In genomic region chr19:13849277-13849676, GRCh38 we compare ENCODE assay signal across 13 cellular contexts. TPM values are rescaled to one million over a fixed set of nuclear protein-coding genes. Genes with fewer than 3 reads are reported as not detected.
DNase-seq lines count a peak whose midpoint lies in the region; ATAC-seq and TF ChIP-seq lines count a peak whose summit lies in the region.
"Had no signal": no experiment of that assay in that cellular context is flagged by ENCODE, and none has a peak within 500 bp of the region (broad histone marks: within the 10 kb centered on the region; RNA-seq: fewer than 3 reads in every experiment).

No MANE protein-coding gene starts in this region.

- H3K27ac Mint-ChIP-seq in T-helper 17 cell = peak overlapping the region; percentile 100

- intact Hi-C loops in left lung (cut with DNase I) = no loop called here

- H3K27me3 Mint-ChIP-seq in T-helper 17 cell = no peaks in the 10 kb centered on the region

- no peaks in the 10 kb centered on the region for H3K36me3 ChIP-seq in left lung
- H3K36me3 ChIP-seq in skeletal muscle tissue (ENCODE audit: control insufficient read depth in 3 of 3, insufficient read depth in 3 of 3, low read length in 3 of 3) = no peaks in the 10 kb centered on the region

- peak; percentile 13 for DNase-seq in Daoy (ENCODE audit: low read depth)
- no peak for DNase-seq in T-helper 17 cell
- DNase-seq in left lung = no peak
- DNase-seq in DMS 273 treated with DMSO at 0.1 percent for 48 hours (lab: John Stamatoyannopoulos, UW) = no peak
- no peak for DNase-seq in NCI-H446 (lab: John Stamatoyannopoulos, UW)
- DNase-seq in NCI-H1105 (lab: John Stamatoyannopoulos, UW) = no peak
- DNase-seq in NCI-H187 treated with DMSO at 0.1 percent for 48 hours (lab: John Stamatoyannopoulos, UW) = no peak
- DNase-seq: activated naive CD4-positive, alpha-beta T cell treated with anti-CD3 and anti-CD28 coated beads for 36 hours; erythroblast; GDM1; KG1 had no signal

- no peak for TF ChIP-seq CTCF in left lung (IDR thresholded peaks at IDR 0.05)

- H3K36me3 Mint-ChIP-seq in T-helper 17 cell (ENCODE audit: low read depth) = peaks cover 2% of the 10 kb centered on the region

- ATAC-seq in T-helper 17 cell = no peak
- no peak for ATAC-seq in left lung

- H3K4me3 Mint-ChIP-seq in T-helper 17 cell = peak overlapping the region; percentile 91

- H3K27me3 ChIP-seq in left lung (no peaks in the 10 kb centered on the region), skeletal muscle tissue (ENCODE audit: control insufficient read depth in 3 of 3, insufficient read depth in 3 of 3, low read length in 3 of 3) (no peaks in the 10 kb centered on the region)

- H3K4me1 Mint-ChIP-seq in T-helper 17 cell = peaks cover 27% of the 10 kb centered on the region

- H3K4me1 ChIP-seq in left lung (peaks cover 25 to 86% of the 10 kb centered on the region in 2 donors), skeletal muscle tissue (ENCODE audit: control insufficient read depth in 3 of 3, insufficient read depth in 3 of 3, low read length in 3 of 3) (peaks cover 32 to 39% (median 38%) of the 10 kb centered on the region in 3 donors)

- H3K9ac ChIP-seq in skeletal muscle tissue (ENCODE audit: low read depth in 1 of 3, low read length in 3 of 3) = no peak overlapping the region

- no peak overlapping the region for H3K4me3 ChIP-seq in left lung
- peak overlapping the region in 1 of 3 donors; percentile 6 for H3K4me3 ChIP-seq in skeletal muscle tissue (ENCODE audit: low read length in 3 of 3)

- H3K27ac ChIP-seq in left lung = peak overlapping the region; percentile 98 to 99
- peak overlapping the region; percentile 99 for H3K27ac ChIP-seq in skeletal muscle tissue (ENCODE audit: low read depth, low read length)

- H3K9me3 ChIP-seq in T-helper 17 cell (ENCODE audit: control insufficient read depth, low read length, poor library complexity, severe bottlenecking) (no peaks in the 10 kb centered on the region), left lung (no peaks in the 10 kb centered on the region), skeletal muscle tissue (ENCODE audit: control insufficient read depth in 3 of 3, low read length in 3 of 3) (no peaks in the 10 kb centered on the region)

RNA-seq across cellular contexts. Expression of gene NANOS3, which starts 27.7 kb away (rescaled TPM):
- total RNA-seq in Daoy (2014; rRNA removed; shearing (Covaris generic)) = 1.6 TPM in 1 of 2 replicates, not detected in the other
- total RNA-seq in T-helper 17 cell (1 to 10 TPM in 1 of 2 donors, under 1 TPM in 1; 0.60 to 2.6 TPM), left lung (1 to 10 TPM in 1 of 2 donors, under 1 TPM in 1; 0.89 to 1.8 TPM), skeletal muscle tissue (not detected)
- total RNA-seq: lower leg skin had no signal

RNA-seq across cellular contexts. Expression of gene ZSWIM4, which starts 54.0 kb away (rescaled TPM):
- 4.6 and 5.4 TPM in 2 replicates for total RNA-seq in Daoy (2014; rRNA removed; shearing (Covaris generic))
- total RNA-seq in T-helper 17 cell = 1 to 10 TPM; 4.2 to 5.3 TPM
- total RNA-seq in left lung = 10 to 100 TPM in 1 of 2 donors, 1 to 10 TPM in 1; 6.6 to 14.3 TPM
- 2.6 TPM for total RNA-seq in skeletal muscle tissue

RNA-seq across cellular contexts. Expression of gene BRME1, which starts 56.6 kb away (rescaled TPM):
- 2.1 and 7.9 TPM in 2 replicates for total RNA-seq in Daoy (2014; rRNA removed; shearing (Covaris generic))
- total RNA-seq in T-helper 17 cell (1 to 10 TPM in 1 of 2 donors, under 1 TPM in 1; 0.82 to 1.7 TPM), left lung (1 to 10 TPM; 3.7 to 4.2 TPM), skeletal muscle tissue (1.6 TPM)

RNA-seq across cellular contexts. Expression of gene CC2D1A, which starts 56.7 kb away (rescaled TPM):
- total RNA-seq in Daoy (2014; rRNA removed; shearing (Covaris generic)) = 17.8 and 22.7 TPM in 2 replicates
- total RNA-seq in T-helper 17 cell = 10 to 100 TPM; 22.5 to 24.4 TPM
- total RNA-seq in left lung = 10 to 100 TPM; 30.8 to 33.7 TPM
- total RNA-seq in skeletal muscle tissue = 2.1 TPM
